12 cellular contexts compared by ENCODE assay signal in the genomic region with DNA sequence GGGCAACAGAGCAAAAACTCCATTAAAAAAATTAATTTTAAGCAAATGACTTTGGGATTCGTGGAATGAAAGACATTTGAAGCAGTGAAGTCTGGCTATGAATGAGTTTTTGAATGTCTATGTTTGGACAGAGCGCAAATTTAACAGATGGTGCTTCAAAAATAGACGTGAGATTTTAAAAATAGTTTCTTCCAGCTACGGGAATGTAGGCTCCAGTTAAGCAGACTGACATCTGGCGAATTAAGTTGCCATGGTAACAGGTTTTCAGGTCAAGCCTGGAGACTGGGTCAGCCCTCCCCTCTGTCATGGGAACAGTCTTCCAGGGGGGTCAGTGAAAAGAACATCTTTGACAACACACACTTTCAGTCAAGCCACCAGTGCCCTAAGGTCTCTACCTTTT.
DNase-seq lines count a peak whose midpoint lies in the region; ATAC-seq and TF ChIP-seq lines count a peak whose summit lies in the region.
"Had no signal": no experiment of that assay in that cellular context is flagged by ENCODE, and none has a peak within 500 bp of the region (broad histone marks: within the 10 kb centered on the region; RNA-seq: fewer than 3 reads in every experiment).

No MANE protein-coding gene starts in this region.

- POLR2A ChIA-PET in activated CD4-positive, alpha-beta memory T cell treated with anti-CD3 and anti-CD28 coated beads for 36 hours (lab: Charles Lee) = interaction anchor here (1.0 kb wide), 1 partner anchor 9 kb away, joined by 3 read pairs; no protein-coding TSS in a partner anchor

- H3K4me3 ChIP-seq in heart right ventricle (no peak overlapping the region), parathyroid adenoma (ENCODE audit: low read depth, low read length) (no peak overlapping the region), left lung (no peak overlapping the region)
- H3K4me3 ChIP-seq: body of pancreas had no signal

- H3K79me2 ChIP-seq in parathyroid adenoma = no peaks in the 10 kb centered on the region

- H2AFZ ChIP-seq in parathyroid adenoma = peak overlapping the region; percentile 1

- CTCF ChIA-PET in activated CD4-positive, alpha-beta memory T cell treated with anti-CD3 and anti-CD28 coated beads for 36 hours (lab: Charles Lee) = interaction anchor here (1.1 kb wide), 1 partner anchor 61 kb away, joined by 4 read pairs; no protein-coding TSS in a partner anchor

- no peaks in the 10 kb centered on the region for H3K27me3 ChIP-seq in heart right ventricle
- H3K27me3 ChIP-seq in parathyroid adenoma (ENCODE audit: control insufficient read depth, insufficient read depth, low read length) = no peaks in the 10 kb centered on the region
- no peaks in the 10 kb centered on the region for H3K27me3 ChIP-seq in left lung
- H3K27me3 ChIP-seq: body of pancreas, foreskin keratinocyte had no signal

- H3K9ac ChIP-seq in parathyroid adenoma = no peak overlapping the region

- no peak overlapping the region for H3K4me3 Mint-ChIP-seq in activated CD4-positive, alpha-beta memory T cell treated with anti-CD3 and anti-CD28 coated beads for 36 hours
- H3K4me3 Mint-ChIP-seq: T-helper 2 cell treated with Interferon-gamma antibody and Interleukin-4, amounts not matched to agents 5 μg/mL and 100 μg/mL, for 36 hours had no signal

- H3K27ac Mint-ChIP-seq in activated CD4-positive, alpha-beta memory T cell treated with anti-CD3 and anti-CD28 coated beads for 36 hours = no peak overlapping the region
- H3K27ac Mint-ChIP-seq: T-helper 2 cell treated with Interferon-gamma antibody and Interleukin-4, amounts not matched to agents 5 μg/mL and 100 μg/mL, for 36 hours had no signal

- H3K36me3 ChIP-seq in heart right ventricle (peaks cover 0 to 17% (median 0%) of the 10 kb centered on the region in 9 donors), parathyroid adenoma (ENCODE audit: control insufficient read depth, insufficient read depth, low read length) (no peaks in the 10 kb centered on the region), left lung (peaks cover 0 to 30% of the 10 kb centered on the region in 2 donors)

- peaks cover 9% of the 10 kb centered on the region for H3K4me1 Mint-ChIP-seq in activated CD4-positive, alpha-beta memory T cell treated with anti-CD3 and anti-CD28 coated beads for 36 hours (ENCODE audit: low read depth)

- intact Hi-C loops in heart right ventricle (cut with DNase I) (loop anchor here in 1 of 10 donors (5.0 kb wide), 1 partner anchor 43 kb away; no protein-coding TSS in a partner anchor), left lung (cut with DNase I) (no loop called here)
- intact Hi-C loops in activated CD4-positive, alpha-beta memory T cell treated with anti-CD3 and anti-CD28 coated beads for 36 hours (cut with micrococcal nuclease) = no loop called here

- WGBS in heart right ventricle, 2 donors = 10 to 21% methylated on average over 5 of the region's 5 CpGs

- DNase-seq in DMS 273 treated with DMSO at 0.1 percent for 48 hours (lab: John Stamatoyannopoulos, UW) = peak; percentile 81
- DNase-seq in RPMI7951 (ENCODE audit: low read depth) = peak; percentile 44
- DNase-seq in heart right ventricle = peak in 1 of 2 donors; percentile 75
- no peak for DNase-seq in left lung
- no peak for DNase-seq in NAMALWA (ENCODE audit: low spot score)
- no peak for DNase-seq in kidney glomerular epithelial cell (lab: John Stamatoyannopoulos, UW)
- no peak for DNase-seq in activated CD4-positive, alpha-beta memory T cell treated with anti-CD3 and anti-CD28 coated beads for 36 hours
- DNase-seq: foreskin keratinocyte, MV-4-11 had no signal

- H3K36me3 Mint-ChIP-seq in activated CD4-positive, alpha-beta memory T cell treated with anti-CD3 and anti-CD28 coated beads for 36 hours = peaks cover 13% of the 10 kb centered on the region

- H3K27ac ChIP-seq in heart right ventricle (peak overlapping the region; percentile 21 to 92 (median 73)), parathyroid adenoma (peak overlapping the region; percentile 69), left lung (no peak overlapping the region)
- H3K27ac ChIP-seq: body of pancreas, foreskin keratinocyte had no signal

- peaks cover 10 to 68% (median 47%) of the 10 kb centered on the region in 9 donors for H3K4me1 ChIP-seq in heart right ventricle
- H3K4me1 ChIP-seq in parathyroid adenoma = peaks cover 59% of the 10 kb centered on the region
- H3K4me1 ChIP-seq in left lung = peaks cover 5 to 24% of the 10 kb centered on the region in 2 donors
- H3K4me1 ChIP-seq: body of pancreas, foreskin keratinocyte had no signal

- peak; percentile 53 to 82 (median 70) for ATAC-seq in heart right ventricle
- no peak for ATAC-seq in left lung
- ATAC-seq: body of pancreas, foreskin keratinocyte had no signal

- H3K9me3 Mint-ChIP-seq in activated CD4-positive, alpha-beta memory T cell treated with anti-CD3 and anti-CD28 coated beads for 36 hours = no peaks in the 10 kb centered on the region
- H3K9me3 Mint-ChIP-seq: T-helper 2 cell treated with Interferon-gamma antibody and Interleukin-4, amounts not matched to agents 5 μg/mL and 100 μg/mL, for 36 hours had no signal

- no peaks in the 10 kb centered on the region for H3K27me3 Mint-ChIP-seq in activated CD4-positive, alpha-beta memory T cell treated with anti-CD3 and anti-CD28 coated beads for 36 hours

- no peak overlapping the region for H3K4me2 ChIP-seq in parathyroid adenoma (ENCODE audit: low read length)

- TF ChIP-seq CTCF in heart right ventricle (IDR thresholded peaks at IDR 0.05) (no peak), parathyroid adenoma (IDR thresholded peaks at IDR 0.05) (no peak), left lung (IDR thresholded peaks at IDR 0.05) (no peak)

- H3K9me3 ChIP-seq in heart right ventricle (no peaks in the 10 kb centered on the region), parathyroid adenoma (ENCODE audit: control insufficient read depth, low read length) (no peaks in the 10 kb centered on the region), left lung (no peaks in the 10 kb centered on the region)
- H3K9me3 ChIP-seq: body of pancreas had no signal

Comparison
In these comparisons a context has a peak if more than half of its experiments do, and no peak if none do; other contexts are left out.
1. DNase-seq: peak in DMS 273 treated with DMSO at 0.1 percent for 48 hours (single experiment) and RPMI7951 (single experiment); none in left lung (0 of 2), NAMALWA (single experiment), kidney glomerular epithelial cell (single experiment) and activated CD4-positive, alpha-beta memory T cell treated with anti-CD3 and anti-CD28 coated beads for 36 hours (single experiment).
2. H3K27ac ChIP-seq: peak in heart right ventricle (10 of 10) and parathyroid adenoma (single experiment); none in left lung (0 of 2).